ENCODE assay signal across 13 cellular contexts in the genomic region with DNA sequence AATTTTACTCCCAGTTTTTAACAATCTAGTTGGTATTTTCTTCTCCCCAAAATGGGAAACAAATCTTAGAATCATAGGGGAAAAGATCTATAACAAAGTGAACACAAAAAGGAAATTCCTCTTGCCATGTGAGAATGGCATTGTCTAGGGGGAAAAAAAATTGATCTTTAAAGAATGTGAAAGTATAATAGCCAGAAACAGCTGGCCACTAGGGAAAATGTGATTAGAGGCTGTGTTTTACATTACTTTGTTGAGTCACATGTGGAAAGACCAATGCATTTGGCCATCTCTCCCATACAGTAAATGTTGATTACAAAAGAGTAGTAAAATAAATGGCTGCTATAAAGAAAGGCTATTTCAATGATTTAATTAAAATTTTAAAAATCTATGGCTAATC. TPM values are rescaled to one million over a fixed set of nuclear protein-coding genes. Genes with fewer than 3 reads are reported as not detected.
A peak's percentile ranks its signal among the peaks of the same experiment; 100 is the strongest.
DNase-seq lines count a peak whose midpoint lies in the region; ATAC-seq and TF ChIP-seq lines count a peak whose summit lies in the region.
"Had no signal": no experiment of that assay in that cellular context is flagged by ENCODE, and none has a peak within 500 bp of the region (broad histone marks: within the 10 kb centered on the region; RNA-seq: fewer than 3 reads in every experiment).

No MANE protein-coding gene starts in this region.

- H4K91ac ChIP-seq in IMR-90 (ENCODE audit: insufficient read depth, low read depth, low read length): peak overlapping the region; percentile 78

- peak overlapping the region; percentile 86 for H2BK120ac ChIP-seq in IMR-90 (ENCODE audit: low read depth, low read length)

- in situ Hi-C loops in IMR-90 (cut with MboI; ENCODE audit: low sequenced_read_pairs) (no loop called here), GM13976 (cut with MboI; ENCODE audit: low sequenced_read_pairs, unreplicated experiment) (no loop called here)

- TF ChIP-seq CTCF in IMR-90 (conservative IDR thresholded peaks at IDR 0.05; ENCODE audit: low read depth, low read length): 0 out of 2 replicates have a peak, but pooled peaks have one; percentile 7
- TF ChIP-seq CTCF in brain (conservative IDR thresholded peaks at IDR 0.05): no peak
- TF ChIP-seq CTCF in hepatocyte (IDR thresholded peaks at IDR 0.05; ENCODE audit: poor library complexity): no peak
- no peak for TF ChIP-seq CTCF in GM13976 (IDR thresholded peaks at IDR 0.05; ENCODE audit: borderline replicate concordance, control extremely low read depth, extremely low read depth, insufficient read depth, missing control alignments)

- H2AFZ ChIP-seq in IMR-90 (replicated peaks; ENCODE audit: low read length, poor library complexity) (no peak overlapping the region), hepatocyte (no peak overlapping the region)

- H3K56ac ChIP-seq in IMR-90 (ENCODE audit: extremely low read depth, insufficient read depth, low read length): peak overlapping the region; percentile 79

- peak overlapping the region; percentile 68 for H2BK15ac ChIP-seq in IMR-90 (ENCODE audit: low read depth, low read length)

- DNase-seq in IMR-90 (peak; percentile 43), hepatocyte (ENCODE audit: low spot score) (no peak), GM13976 (ENCODE audit: low spot score) (no peak), SIG-M5 (lab: John Stamatoyannopoulos, UW) (no peak)
- DNase-seq in activated CD8-positive, alpha-beta T cell treated with anti-CD3 and anti-CD28 coated beads, Interleukin-2, amount 10 ng/mL, durations not matched to agents 7 days and 5 days: no peak
- DNase-seq: activated CD4-positive, CD25-positive, alpha-beta regulatory T cell treated with anti-CD3 and anti-CD28 coated beads, Interleukin-2, amount 50 U/mL, for 72 hours; activated T-cell treated with anti-CD3 and anti-CD28 coated beads, Interleukin-2, amount 50 U/mL, for 72 hours; NCI-H1694; posterior cingulate gyrus; SHP77 had no signal

- BruUV-seq in IMR-90 (replicated peaks; lab: Mats Ljungman, UMichigan): no TSS peak

- peak overlapping the region; percentile 84; the same call in 1 of the 2 replicates for H3K23ac ChIP-seq in IMR-90 (ENCODE audit: low read depth, low read length)

- no peaks in the 10 kb centered on the region for H3K9me3 Mint-ChIP-seq in brain
- H3K9me3 Mint-ChIP-seq in activated CD8-positive, alpha-beta T cell treated with anti-CD3 and anti-CD28 coated beads, Interleukin-2, amount 10 ng/mL, durations not matched to agents 7 days and 5 days (ENCODE audit: insufficient read depth): no peaks in the 10 kb centered on the region
- H3K9me3 Mint-ChIP-seq: activated T-cell treated with anti-CD3 and anti-CD28 coated beads, Interleukin-2, amount 50 U/mL, for 72 hours had no signal

- peak overlapping the region in 2 of 5 experiments; percentile 5 to 8 for H3K4me3 Mint-ChIP-seq in brain
- H3K4me3 Mint-ChIP-seq in activated CD8-positive, alpha-beta T cell treated with anti-CD3 and anti-CD28 coated beads, Interleukin-2, amount 10 ng/mL, durations not matched to agents 7 days and 5 days: no peak overlapping the region
- H3K4me3 Mint-ChIP-seq: activated T-cell treated with anti-CD3 and anti-CD28 coated beads, Interleukin-2, amount 50 U/mL, for 72 hours had no signal

- POLR2A ChIA-PET in IMR-90 (lab: Charles Lee; ENCODE audit: unreplicated experiment): no interaction called here
- POLR2A ChIA-PET in activated CD8-positive, alpha-beta T cell treated with anti-CD3 and anti-CD28 coated beads, Interleukin-2, amount 10 ng/mL, durations not matched to agents 7 days and 5 days (lab: Charles Lee): no interaction called here

- H3K4ac ChIP-seq in IMR-90 (ENCODE audit: low read depth, low read length): peak overlapping the region; percentile 87

- peaks cover 23% of the 10 kb centered on the region for H3K4me1 Mint-ChIP-seq in brain
- H3K4me1 Mint-ChIP-seq in activated CD8-positive, alpha-beta T cell treated with anti-CD3 and anti-CD28 coated beads, Interleukin-2, amount 10 ng/mL, durations not matched to agents 7 days and 5 days (ENCODE audit: low read depth): peaks cover 23% of the 10 kb centered on the region

- H3K9me2 ChIP-seq in hepatocyte (replicated peaks; ENCODE audit: insufficient read depth): no peaks in the 10 kb centered on the region

- no peaks in the 10 kb centered on the region for H3K36me3 ChIP-seq in IMR-90 (ENCODE audit: control insufficient read depth, insufficient read depth, low read length)
- no peaks in the 10 kb centered on the region for H3K36me3 ChIP-seq in hepatocyte (replicated peaks; ENCODE audit: insufficient read depth, low read depth)

- no peaks in the 10 kb centered on the region for H3K27me3 Mint-ChIP-seq in brain
- no peaks in the 10 kb centered on the region for H3K27me3 Mint-ChIP-seq in activated CD8-positive, alpha-beta T cell treated with anti-CD3 and anti-CD28 coated beads, Interleukin-2, amount 10 ng/mL, durations not matched to agents 7 days and 5 days (ENCODE audit: low read depth)

- H3K27ac Mint-ChIP-seq in brain: peak overlapping the region in 3 of 5 experiments; percentile 23 to 79 (median 42)
- no peak overlapping the region for H3K27ac Mint-ChIP-seq in activated CD8-positive, alpha-beta T cell treated with anti-CD3 and anti-CD28 coated beads, Interleukin-2, amount 10 ng/mL, durations not matched to agents 7 days and 5 days
- H3K27ac Mint-ChIP-seq: activated T-cell treated with anti-CD3 and anti-CD28 coated beads, Interleukin-2, amount 50 U/mL, for 72 hours had no signal

- peak overlapping the region; percentile 47 for H3K14ac ChIP-seq in IMR-90 (replicated peaks; ENCODE audit: low read depth, low read length)

- ATAC-seq in IMR-90 (ENCODE audit: low read depth) (peak; percentile 13; the same call in 1 of the 2 replicates), HG02852 (IDR thresholded peaks at IDR 0.05; ENCODE audit: unreplicated experiment) (no peak)
- no peak for ATAC-seq in activated CD8-positive, alpha-beta T cell treated with anti-CD3 and anti-CD28 coated beads, Interleukin-2, amount 10 ng/mL, durations not matched to agents 7 days and 5 days
- ATAC-seq: activated T-cell treated with anti-CD3 and anti-CD28 coated beads, Interleukin-2, amount 50 U/mL, for 72 hours had no signal

- TF ChIP-seq POLR2A in IMR-90 (IDR thresholded peaks at IDR 0.05; ENCODE audit: low read depth, low read length): no peak

- peak overlapping the region; percentile 97 for H2BK5ac ChIP-seq in IMR-90 (ENCODE audit: low read depth, low read length, poor library complexity, severe bottlenecking)

- 0 out of 4 replicates have a peak, but pooled peaks cover 0 to 3% of the 10 kb centered on the region in 2 experiments for H3K79me1 ChIP-seq in IMR-90 (ENCODE audit: low read depth in 1 of 2, low read length in 2 of 2)

- CTCF ChIA-PET in IMR-90 (lab: Yijun Ruan, JAX): no interaction called here
- CTCF ChIA-PET in activated CD8-positive, alpha-beta T cell treated with anti-CD3 and anti-CD28 coated beads, Interleukin-2, amount 10 ng/mL, durations not matched to agents 7 days and 5 days (lab: Charles Lee): no interaction called here

- H3K36me3 Mint-ChIP-seq in brain: no peaks in the 10 kb centered on the region
- peaks cover 57% of the 10 kb centered on the region for H3K36me3 Mint-ChIP-seq in activated CD8-positive, alpha-beta T cell treated with anti-CD3 and anti-CD28 coated beads, Interleukin-2, amount 10 ng/mL, durations not matched to agents 7 days and 5 days (ENCODE audit: low read depth)

- no peaks in the 10 kb centered on the region for H3K79me2 ChIP-seq in hepatocyte

- no peak overlapping the region for H2AK9ac ChIP-seq in IMR-90 (replicated peaks; ENCODE audit: low read depth, low read length, poor library complexity)

- H3K9me3 ChIP-seq in IMR-90 (ENCODE audit: control insufficient read depth, insufficient read depth, low read length) (no peaks in the 10 kb centered on the region), hepatocyte (ENCODE audit: low read depth) (no peaks in the 10 kb centered on the region)

- H3K18ac ChIP-seq in IMR-90 (ENCODE audit: low read depth, low read length): peak overlapping the region; percentile 93

- peak overlapping the region; percentile 89 for H4K5ac ChIP-seq in IMR-90 (ENCODE audit: low read depth, low read length)

- peak overlapping the region; percentile 47 for H3K9ac ChIP-seq in IMR-90 (ENCODE audit: low read depth, low read length)

- peak overlapping the region; percentile 93; the same call in 1 of the 2 replicates for H2BK20ac ChIP-seq in IMR-90 (ENCODE audit: low read depth, low read length)

- H3K4me1 ChIP-seq in IMR-90 (ENCODE audit: control insufficient read depth, insufficient read depth, low read length) (peaks cover 12% of the 10 kb centered on the region), hepatocyte (ENCODE audit: insufficient read depth) (peaks cover 21% of the 10 kb centered on the region)

- intact Hi-C loops in IMR-90 (cut with micrococcal nuclease): loop anchor here (5.0 kb wide), 1 partner anchor 61 kb away; the partner anchor contains the start of gene CCDC117

- H2AK5ac ChIP-seq in IMR-90 (ENCODE audit: low read depth, low read length): peak overlapping the region; percentile 83; the same call in 1 of the 2 replicates

- dilution Hi-C loops in IMR-90 (cut with HindIII; ENCODE audit: low sequenced_read_pairs, unreplicated experiment): no loop called here

- 0 out of 2 replicates have a peak, but pooled peaks cover 3% of the 10 kb centered on the region for H4K20me1 ChIP-seq in IMR-90 (ENCODE audit: insufficient read depth, low read length)
- no peaks in the 10 kb centered on the region for H4K20me1 ChIP-seq in hepatocyte (ENCODE audit: insufficient read depth, poor library complexity, severe bottlenecking)

- H3K27ac ChIP-seq in IMR-90 (ENCODE audit: insufficient read depth, low read length) (peak overlapping the region; percentile 88), hepatocyte (peak overlapping the region; percentile 71), skin epidermis (peak overlapping the region in 14 of 21 experiments; percentile 11 to 76 (median 56))

- H3K27me3 ChIP-seq in IMR-90 (ENCODE audit: control insufficient read depth, insufficient read depth, low read length) (no peaks in the 10 kb centered on the region), hepatocyte (no peaks in the 10 kb centered on the region)

- no peak overlapping the region for H3K4me3 ChIP-seq in IMR-90 (ENCODE audit: insufficient read depth, low read depth, low read length)
- no peak overlapping the region for H3K4me3 ChIP-seq in hepatocyte
- no peak overlapping the region for H3K4me3 ChIP-seq in skin epidermis

- no peak for TF ChIP-seq RAD21 in IMR-90 (IDR thresholded peaks at IDR 0.05; ENCODE audit: low read length)

- H3K4me2 ChIP-seq in IMR-90 (ENCODE audit: low read depth, low read length): peak overlapping the region; percentile 43
- peak overlapping the region; percentile 55 for H3K4me2 ChIP-seq in hepatocyte

- peaks cover 3% of the 10 kb centered on the region; the same call in 1 of the 2 replicates for H3K9me1 ChIP-seq in IMR-90 (ENCODE audit: insufficient read depth, low read length)

- peak overlapping the region; percentile 60 to 90; a peak in 3 of 4 replicates for H4K8ac ChIP-seq in IMR-90 (ENCODE audit: low read depth in 2 of 2, low read length in 2 of 2)

RNA-seq across cellular contexts. Expression of gene CHEK2, which starts 30.7 kb away (rescaled TPM):
- 9.9 and 11.4 TPM in 2 replicates for total RNA-seq in IMR-90 (2012; rRNA removed)
- polyA plus RNA-seq in IMR-90 (2012; rRNA removed): 11.6 and 16.1 TPM in 2 replicates
- 5.3 and 7.8 TPM in 2 replicates for polyA plus RNA-seq in IMR-90 (2012; cell fraction: cytosol; rRNA removed)
- polyA plus RNA-seq in IMR-90 (2012; cell fraction: nucleus; rRNA removed; ENCODE audit: low replicate concordance): 12.6 and 34.5 TPM in 2 replicates
- 14.1 TPM for polyA plus RNA-seq in brain (ENCODE audit: insufficient read depth, low read depth, low replicate concordance)
- total RNA-seq in hepatocyte: 15.5 and 25.9 TPM in 2 replicates
- 17.1 and 19.1 TPM in 2 replicates for polyA plus RNA-seq in hepatocyte
- 10 to 100 TPM; 43.7 to 47.9 TPM for total RNA-seq in activated CD8-positive, alpha-beta T cell treated with anti-CD3 and anti-CD28 coated beads, Interleukin-2, amount 10 ng/mL, durations not matched to agents 7 days and 5 days

RNA-seq across cellular contexts. Expression of gene HSCB, which starts 31.0 kb away (rescaled TPM):
- total RNA-seq in IMR-90 (2012; rRNA removed) (5.4 and 9.4 TPM in 2 replicates), hepatocyte (18.9 and 30.8 TPM in 2 replicates)
- polyA plus RNA-seq in IMR-90 (2012; rRNA removed) (13.2 and 13.4 TPM in 2 replicates), brain (ENCODE audit: insufficient read depth, low read depth, low replicate concordance) (13.2 TPM), hepatocyte (20.6 and 22.6 TPM in 2 replicates)
- polyA plus RNA-seq in IMR-90 (2012; cell fraction: cytosol; rRNA removed): 13.5 and 15.5 TPM in 2 replicates
- 2.7 and 3.8 TPM in 2 replicates for polyA plus RNA-seq in IMR-90 (2012; cell fraction: nucleus; rRNA removed; ENCODE audit: low replicate concordance)
- total RNA-seq in activated CD8-positive, alpha-beta T cell treated with anti-CD3 and anti-CD28 coated beads, Interleukin-2, amount 10 ng/mL, durations not matched to agents 7 days and 5 days: 10 to 100 TPM; 13.7 to 15.8 TPM

RNA-seq across cellular contexts. Expression of gene TTC28, which starts 31.2 kb away (rescaled TPM):
- total RNA-seq in IMR-90 (2012; rRNA removed) (9.4 and 13.3 TPM in 2 replicates), hepatocyte (30.4 and 45.7 TPM in 2 replicates)
- polyA plus RNA-seq in IMR-90 (2012; rRNA removed) (5.6 TPM in 2 replicates), brain (ENCODE audit: insufficient read depth, low read depth, low replicate concordance) (8.2 TPM), hepatocyte (13.9 and 14.7 TPM in 2 replicates)
- polyA plus RNA-seq in IMR-90 (2012; cell fraction: cytosol; rRNA removed): 6.8 and 13.4 TPM in 2 replicates
- 26.4 and 34.0 TPM in 2 replicates for polyA plus RNA-seq in IMR-90 (2012; cell fraction: nucleus; rRNA removed; ENCODE audit: low replicate concordance)
- total RNA-seq in activated CD8-positive, alpha-beta T cell treated with anti-CD3 and anti-CD28 coated beads, Interleukin-2, amount 10 ng/mL, durations not matched to agents 7 days and 5 days: under 1 TPM; 0.18 to 0.23 TPM
